ENCODE assay signal across 1 cellular context in genomic region chr7:25801214-25801613, GRCh38.
TF ChIP-seq lines count a peak whose summit lies in the region.

No MANE protein-coding gene starts in this region.

TF ChIP-seq in K562, 482 proteins besides CTCF, POLR2A, EP300 and RAD21 (continued from another document):
- TF ChIP-seq HMBOX1 (IDR thresholded peaks at IDR 0.05) (no peak), DACH1 (IDR thresholded peaks at IDR 0.05; ENCODE audit: partially characterized antibody) (no peak), ATF3 (IDR thresholded peaks at IDR 0.05) (peak; percentile 42; the same call in 1 of the 2 replicates), ATF3 (CRISPR knock-in tag; conservative IDR thresholded peaks at IDR 0.05) (no peak), ZNF511 (CRISPR knock-in tag; IDR thresholded peaks at IDR 0.05) (no peak)
